Comparison of ENCODE assay signal across 11 cellular contexts in genomic region chr17:65155622-65156021, GRCh38. TPM values are rescaled to one million over a fixed set of nuclear protein-coding genes. Genes with fewer than 3 reads are reported as not detected.
DNase-seq lines count a peak whose midpoint lies in the region; ATAC-seq and TF ChIP-seq lines count a peak whose summit lies in the region.
"Had no signal": no experiment of that assay in that cellular context is flagged by ENCODE, and none has a peak within 500 bp of the region (broad histone marks: within the 10 kb centered on the region; RNA-seq: fewer than 3 reads in every experiment).

No MANE protein-coding gene starts in this region.

- TF ChIP-seq CTCF in natural killer cell (IDR thresholded peaks at IDR 0.05), result no peak

- ATAC-seq in GM18907 (IDR thresholded peaks at IDR 0.05; ENCODE audit: unreplicated experiment), result peak; percentile 47
- ATAC-seq in GM21619 (IDR thresholded peaks at IDR 0.05; ENCODE audit: unreplicated experiment), result peak; percentile 28
- ATAC-seq in HG03432 (IDR thresholded peaks at IDR 0.05; ENCODE audit: unreplicated experiment), result peak; percentile 48
- ATAC-seq in natural killer cell, result peak in 1 of 3 donors; percentile 26

- no peak for TF ChIP-seq POLR2A in erythroblast (IDR thresholded peaks at IDR 0.05; ENCODE audit: low read length)

- intact Hi-C loops in natural killer cell (cut with micrococcal nuclease), result no loop called here

- no peaks in the 10 kb centered on the region for H3K9me3 Mint-ChIP-seq in natural killer cell

- no peak overlapping the region for H3K4me3 Mint-ChIP-seq in natural killer cell

- H3K36me3 Mint-ChIP-seq in natural killer cell, result no peaks in the 10 kb centered on the region

- H3K27me3 Mint-ChIP-seq in natural killer cell (ENCODE audit: low read depth in 2 of 2), result no peaks in the 10 kb centered on the region

- peaks cover 11 to 17% of the 10 kb centered on the region in 2 donors for H3K4me1 Mint-ChIP-seq in natural killer cell

- H3K27ac Mint-ChIP-seq in natural killer cell, result peak overlapping the region; percentile 25 to 33

- DNase-seq in natural killer cell (no peak), erythroblast (lab: John Stamatoyannopoulos, UW) (no peak), cortex of kidney (lab: John Stamatoyannopoulos, UW) (no peak), NCI-H2029 treated with DMSO at 0.1 percent for 48 hours (lab: John Stamatoyannopoulos, UW) (no peak)
- DNase-seq: anterior cingulate cortex; DMS 273 treated with DMSO at 0.1 percent for 48 hours; effector memory CD4-positive, alpha-beta T cell; NCI-H1092 treated with DMSO at 0.1 percent for 48 hours had no signal

RNA-seq across cellular contexts. Expression of gene RGS9, which starts 18.5 kb away (rescaled TPM):
- total RNA-seq in natural killer cell, result 10 to 100 TPM; 25.0 to 47.3 (median 37.2) TPM
